ENCODE assay signal across 8 cellular contexts in genomic region chr1:18955442-18956188, GRCh38. TPM values are rescaled to one million over a fixed set of nuclear protein-coding genes. Genes with fewer than 3 reads are reported as not detected.
A peak's percentile ranks its signal among the peaks of the same experiment; 100 is the strongest.
DNase-seq lines count a peak whose midpoint lies in the region; ATAC-seq, FAIRE-seq and TF ChIP-seq lines count a peak whose summit lies in the region.

No MANE protein-coding gene starts in this region.

- H3K9ac ChIP-seq in K562 (ENCODE audit: insufficient read depth in 1 of 2, low read depth in 2 of 2, low read length in 2 of 2) = peak overlapping the region in 1 of 2 experiments; percentile 85; a peak in 2 of 4 replicates
- peak overlapping the region; percentile 42 to 61 for H3K9ac ChIP-seq in kidney (ENCODE audit: low read length in 2 of 2)

- BruUV-seq in K562 (replicated peaks; lab: Mats Ljungman, UMichigan) = no TSS peak

- H3K4me2 ChIP-seq in K562 (ENCODE audit: insufficient read depth, low read length) = peak overlapping the region; percentile 19

- DNase-seq in AG04450 (ENCODE audit: low read depth, low spot score) (no peak), T-helper 17 cell (peak; percentile 33 to 45 (median 41)), K562 (ENCODE audit: extremely low read depth in 1 of 4, low spot score in 3 of 4) (peak; percentile 39 to 57 (median 50)), kidney (peak; percentile 87), epidermal melanocyte (ENCODE audit: insufficient read length, low spot score) (no peak)
- DNase-seq in stimulated activated CD4-positive, alpha-beta T cell treated with anti-CD3 and anti-CD28 coated beads, Interleukin-4, amount 100 ng/mL, for 24 hours = peak; percentile 60

- peak overlapping the region; percentile 94 for H3K4me3 Mint-ChIP-seq in T-helper 17 cell

- no peak overlapping the region for H3K27ac ChIP-seq in AG04450 (ENCODE audit: low read depth, low read length)
- no peak overlapping the region for H3K27ac ChIP-seq in K562 (ENCODE audit: extremely low read depth, low read depth, low read length)
- peak overlapping the region; percentile 7 to 33 for H3K27ac ChIP-seq in kidney (ENCODE audit: low read depth in 2 of 2, low read length in 2 of 2)

- H3K4me3 ChIP-seq in AG04450 (ENCODE audit: low read depth, low read length) (peak overlapping the region; percentile 73), K562 (no peak overlapping the region; the same call in 1 of the 2 replicates), kidney (ENCODE audit: low read length in 2 of 2) (peak overlapping the region; percentile 71 to 80)

- no peaks in the 10 kb centered on the region for H3K79me2 ChIP-seq in K562 (ENCODE audit: control insufficient read depth, insufficient read depth, low read length)

- intact Hi-C loops in K562 (cut with micrococcal nuclease) = no loop called here
- intact Hi-C loops in kidney (cut with DNase I) = no loop called here

- ATAC-seq in GM18858 (IDR thresholded peaks at IDR 0.05; ENCODE audit: unreplicated experiment) (peak; percentile 7), HG03457 (IDR thresholded peaks at IDR 0.05; ENCODE audit: unreplicated experiment) (peak; percentile 4), T-helper 17 cell (peak; percentile 1), K562 (no peak)

- 6% methylated on average over 75 of the region's 89 CpGs for WGBS in K562 (ENCODE audit: insufficient coverage, low coverage, missing lambda C conversion rate)

- peaks cover 38% of the 10 kb centered on the region for H4K20me1 ChIP-seq in K562 (replicated peaks; ENCODE audit: control insufficient read depth, insufficient read depth, low read length)

- H3K36me3 Mint-ChIP-seq in T-helper 17 cell (ENCODE audit: low read depth) = peaks cover 2% of the 10 kb centered on the region

- no peaks in the 10 kb centered on the region for H3K9me1 ChIP-seq in K562 (ENCODE audit: control insufficient read depth, insufficient read depth, low read length)

- H3K27me3 Mint-ChIP-seq in T-helper 17 cell = no peaks in the 10 kb centered on the region

- H3K36me3 ChIP-seq in K562 (ENCODE audit: control insufficient read depth, insufficient read depth, low read length) = no peaks in the 10 kb centered on the region
- H3K36me3 ChIP-seq in kidney (ENCODE audit: control insufficient read depth in 1 of 2, insufficient read depth in 2 of 2, low read length in 2 of 2) = no peaks in the 10 kb centered on the region

- H3K27me3 ChIP-seq in AG04450 (ENCODE audit: control insufficient read depth, insufficient read depth, low read length) (peaks cover 10% of the 10 kb centered on the region), K562 (ENCODE audit: control insufficient read depth in 2 of 2, insufficient read depth in 2 of 2, low read length in 2 of 2) (peaks cover 57 to 79% of the 10 kb centered on the region in 2 experiments)

- no peak for TF ChIP-seq POLR2A in K562 (conservative IDR thresholded peaks at IDR 0.05)

- CTCF ChIA-PET in AG04450 (lab: Charles Lee) (interaction anchor here (0.6 to 4.8 kb wide), 6 partner anchors 43 to 655 kb away, joined by 3 to 27 read pairs (median 4); no protein-coding TSS in a partner anchor), K562 (lab: Yijun Ruan, JAX; ENCODE audit: low intra/inter-chr PET ratio) (no interaction called here)

- peak overlapping the region; percentile 100 for H3K27ac Mint-ChIP-seq in T-helper 17 cell

- no peak for FAIRE-seq in K562 (lab: Jason Lieb, UNC)
- no peak for FAIRE-seq in kidney (lab: Jason Lieb, UNC)

- no peak for TF ChIP-seq EP300 in K562 (IDR thresholded peaks at IDR 0.05; ENCODE audit: low read length)

- in situ Hi-C loops in K562 (cut with MboI) = no loop called here

- peaks cover 50% of the 10 kb centered on the region for H3K4me1 Mint-ChIP-seq in T-helper 17 cell

- peaks cover 0 to 25% of the 10 kb centered on the region in 2 experiments; a peak in 4 of 5 replicates for H3K4me1 ChIP-seq in K562 (replicated peaks in 1 of 2; ENCODE audit: control insufficient read depth in 2 of 2, insufficient read depth in 2 of 2, low read length in 2 of 2)
- peaks cover 8 to 29% of the 10 kb centered on the region in 2 donors for H3K4me1 ChIP-seq in kidney (ENCODE audit: control insufficient read depth in 1 of 2, insufficient read depth in 1 of 2, low read depth in 1 of 2, low read length in 2 of 2)

- peak in 1 of 2 experiments; percentile 16; a peak in 1 of 4 replicates for TF ChIP-seq RAD21 in K562 (CRISPR knock-in tag; conservative IDR thresholded peaks at IDR 0.05 in 1 of 2, IDR thresholded peaks at IDR 0.05 in 1 of 2)

- peak overlapping the region; percentile 89 for H2AFZ ChIP-seq in K562 (ENCODE audit: low read depth, low read length)

- POLR2A ChIA-PET in AG04450 (lab: Yijun Ruan, JAX) = interaction anchor here (1.8 kb wide), 1 partner anchor 29 kb away, joined by 10 read pairs; no protein-coding TSS in a partner anchor
- POLR2A ChIA-PET in K562 (lab: Yijun Ruan, JAX) = interaction anchor here (1.0 kb wide), 1 partner anchor 10 kb away, joined by 3 read pairs; no protein-coding TSS in a partner anchor

- H3K9me3 ChIP-seq in AG04450 (ENCODE audit: control insufficient read depth, insufficient read depth, low read length) (no peaks in the 10 kb centered on the region), T-helper 17 cell (ENCODE audit: control insufficient read depth, low read length, poor library complexity, severe bottlenecking) (no peaks in the 10 kb centered on the region), K562 (replicated peaks; ENCODE audit: control insufficient read depth, insufficient read depth, low read depth, low read length) (no peaks in the 10 kb centered on the region), kidney (ENCODE audit: control insufficient read depth in 1 of 2, low read length in 2 of 2) (no peaks in the 10 kb centered on the region)

- TF ChIP-seq CTCF in AG04450 (IDR thresholded peaks at IDR 0.05; ENCODE audit: low read depth, low read length) (no peak), K562 (IDR thresholded peaks at IDR 0.05 in 2 of 3, conservative IDR thresholded peaks at IDR 0.05 in 1 of 3; ENCODE audit: insufficient read depth in 2 of 3, low read depth in 1 of 3, low read length in 3 of 3) (no peak), kidney (IDR thresholded peaks at IDR 0.05; ENCODE audit: borderline replicate concordance, extremely low read depth, insufficient read depth) (peak; percentile 14)

TF ChIP-seq in K562, 482 proteins besides CTCF, POLR2A, EP300 and RAD21 (continues in another document):
- TF ChIP-seq ZFP36 (IDR thresholded peaks at IDR 0.05; ENCODE audit: low read depth, low read length, partially characterized antibody) (no peak), CTBP1 (IDR thresholded peaks at IDR 0.05; ENCODE audit: borderline replicate concordance) (peak; percentile 29; the same call in 1 of the 2 replicates), HNRNPLL (IDR thresholded peaks at IDR 0.05; ENCODE audit: low read depth, low read length, poor library complexity, severe bottlenecking) (peak; percentile 23), SIN3B (IDR thresholded peaks at IDR 0.05; ENCODE audit: low read depth) (no peak), NFIX (CRISPR knock-in tag; IDR thresholded peaks at IDR 0.05; ENCODE audit: low read depth) (no peak), CXXC5 (CRISPR knock-in tag; IDR thresholded peaks at IDR 0.05) (peak; percentile 22; the same call in 1 of the 2 replicates)

RNA-seq across cellular contexts. Expression of gene IFFO2, which starts 0.9 kb away (rescaled TPM):
- polyA plus RNA-seq in AG04450 (2011; rRNA removed) = 6.8 and 7.8 TPM in 2 replicates
- 13.7 and 15.2 TPM in 2 replicates for polyA minus RNA-seq in AG04450 (2011; rRNA and poly(A)+ RNA removed)
- total RNA-seq in T-helper 17 cell = 100 to 1,000 TPM in 1 of 2 donors, 10 to 100 TPM in 1; 99.8 to 119 TPM
- 0.12 TPM in 2 replicates for total RNA-seq in K562 (2011; cell fraction: chromatin; rRNA removed; ENCODE audit: low replicate concordance)
- total RNA-seq in K562 (2011; cell fraction: nucleolus; rRNA removed) = 0.13 and 0.17 TPM in 2 replicates
- 0.15 and 0.38 TPM in 2 replicates for total RNA-seq in K562 (2011; cell fraction: nucleoplasm; rRNA removed)
- total RNA-seq in K562 (2014; rRNA removed) = 0.32 and 0.37 TPM in 2 replicates
- total RNA-seq in K562 (2014; rRNA removed; fragmentation: Illumina TruSeq; extraction: Trizol) = 0.15 and 0.26 TPM in 2 replicates
- total RNA-seq in K562 (2015; rRNA removed; fragmentation: Illumina TruSeq; extraction: Trizol) = 0.38 and 0.40 TPM in 2 replicates
- total RNA-seq in K562 (2021) = 0.67 and 1.0 TPM in 2 replicates
- polyA plus RNA-seq in K562 (2011; rRNA removed) = 0.20 and 0.49 TPM in 2 replicates
- polyA plus RNA-seq in K562 (2011; cell fraction: cytosol; rRNA removed) = 0.78 and 0.85 TPM in 2 replicates
- polyA plus RNA-seq in K562 (2011; cell fraction: nucleus; rRNA removed) = 0.15 and 0.47 TPM in 2 replicates
- polyA plus RNA-seq in K562 (2012) = 0.81 and 1.1 TPM in 2 replicates
- 0.49 and 0.51 TPM in 2 replicates for polyA plus RNA-seq in K562 (2014; fragmentation: Illumina TruSeq; extraction: Trizol)
- polyA plus RNA-seq in K562 (2014; fragmentation: Nextera tagmentation; extraction: Ambion mirVana) = not detected
- polyA plus RNA-seq in K562 (2014; rRNA removed) = 0.44 and 0.50 TPM in 2 replicates
- 0.75 and 0.88 TPM in 2 replicates for polyA minus RNA-seq in K562 (2011; rRNA and poly(A)+ RNA removed)
- 0.46 and 0.76 TPM in 2 replicates for polyA minus RNA-seq in K562 (2011; cell fraction: cytosol; rRNA and poly(A)+ RNA removed)
- 0.22 and 0.27 TPM in 2 replicates for polyA minus RNA-seq in K562 (2011; cell fraction: nucleus; rRNA and poly(A)+ RNA removed)
- total RNA-seq in kidney = 23.1 TPM
- 7.5 TPM for polyA plus RNA-seq in kidney (ENCODE audit: insufficient read depth, low read depth, low replicate concordance)

RNA-seq across cellular contexts. Expression of gene ALDH4A1, which starts 53.3 kb away (rescaled TPM):
- polyA plus RNA-seq in AG04450 (2011; rRNA removed) = 8.8 and 14.7 TPM in 2 replicates
- 8.3 and 10.4 TPM in 2 replicates for polyA minus RNA-seq in AG04450 (2011; rRNA and poly(A)+ RNA removed)
- 1 to 10 TPM; 1.1 to 1.2 TPM for total RNA-seq in T-helper 17 cell
- total RNA-seq in K562 (2011; cell fraction: chromatin; rRNA removed; ENCODE audit: low replicate concordance) = 11.2 and 40.7 TPM in 2 replicates
- total RNA-seq in K562 (2011; cell fraction: nucleolus; rRNA removed) = 26.5 and 44.0 TPM in 2 replicates
- 15.6 and 16.3 TPM in 2 replicates for total RNA-seq in K562 (2011; cell fraction: nucleoplasm; rRNA removed)
- total RNA-seq in K562 (2014; rRNA removed) = 27.2 and 28.7 TPM in 2 replicates
- total RNA-seq in K562 (2014; rRNA removed; fragmentation: Illumina TruSeq; extraction: Trizol) = 4.8 and 6.7 TPM in 2 replicates
- total RNA-seq in K562 (2015; rRNA removed; fragmentation: Illumina TruSeq; extraction: Trizol) = 16.6 and 17.0 TPM in 2 replicates
- 29.2 and 31.4 TPM in 2 replicates for total RNA-seq in K562 (2021)
- 18.8 and 22.1 TPM in 2 replicates for polyA plus RNA-seq in K562 (2011; rRNA removed)
- polyA plus RNA-seq in K562 (2011; cell fraction: cytosol; rRNA removed) = 19.8 and 47.1 TPM in 2 replicates
- polyA plus RNA-seq in K562 (2011; cell fraction: nucleus; rRNA removed) = 30.2 and 60.5 TPM in 2 replicates
- 27.3 and 32.5 TPM in 2 replicates for polyA plus RNA-seq in K562 (2012)
- 15.2 and 21.6 TPM in 2 replicates for polyA plus RNA-seq in K562 (2014; fragmentation: Illumina TruSeq; extraction: Trizol)
- under 1 TPM; 0.27 to 0.73 TPM for polyA plus RNA-seq in K562 (2014; fragmentation: Nextera tagmentation; extraction: Ambion mirVana)
- polyA plus RNA-seq in K562 (2014; rRNA removed) = 31.2 and 34.3 TPM in 2 replicates
- 4.7 and 11.0 TPM in 2 replicates for polyA minus RNA-seq in K562 (2011; rRNA and poly(A)+ RNA removed)
- polyA minus RNA-seq in K562 (2011; cell fraction: cytosol; rRNA and poly(A)+ RNA removed) = 15.9 and 21.1 TPM in 2 replicates
- polyA minus RNA-seq in K562 (2011; cell fraction: nucleus; rRNA and poly(A)+ RNA removed) = 13.7 and 17.0 TPM in 2 replicates
- 49.3 TPM for total RNA-seq in kidney
- polyA plus RNA-seq in kidney (ENCODE audit: insufficient read depth, low read depth, low replicate concordance) = 352 TPM

Comparison
In these comparisons a context has a peak if more than half of its experiments do, and no peak if none do; other contexts are left out.
1. DNase-seq: peak in T-helper 17 cell (3 of 3), K562 (4 of 4), kidney (single experiment) and stimulated activated CD4-positive, alpha-beta T cell treated with anti-CD3 and anti-CD28 coated beads, Interleukin-4, amount 100 ng/mL, for 24 hours (single experiment); none in AG04450 (single experiment) and epidermal melanocyte (single experiment).
2. H3K27ac ChIP-seq: peak in kidney (2 of 2); none in AG04450 (single experiment) and K562 (single experiment).
3. RNA of gene IFFO2, which starts 0.9 kb away (total RNA-seq): 99.8 to 119 TPM in T-helper 17 cell and 23.1 TPM in kidney (single experiment); 0.12 to 1.0 TPM in K562; every median in the first group is over 10 times any median in the second.